Comparison of ENCODE assay signal across 30 cellular contexts in the genomic region with DNA sequence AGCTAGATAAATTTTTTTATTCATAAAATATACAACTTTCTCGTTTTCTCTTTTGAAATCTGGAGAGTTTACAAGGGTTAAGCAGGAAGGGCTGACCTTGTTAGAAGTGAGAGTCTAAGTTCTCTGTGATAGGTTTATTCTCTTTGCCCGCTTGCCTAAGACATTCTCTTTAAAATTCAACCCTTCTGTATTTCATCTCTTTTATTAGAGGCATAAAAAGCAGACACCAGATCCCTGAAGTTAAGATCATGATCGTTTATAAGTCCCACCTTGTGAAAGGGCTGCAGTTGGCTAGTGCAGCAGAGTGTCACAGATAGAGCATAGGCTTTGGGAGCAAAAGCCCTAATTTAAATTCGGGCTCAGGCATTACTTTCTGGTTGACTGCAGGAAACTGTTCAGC.
"Had no signal": no experiment of that assay in that cellular context is flagged by ENCODE, and none has a peak within 500 bp of the region (broad histone marks: within the 10 kb centered on the region; RNA-seq: fewer than 3 reads in every experiment).

No MANE protein-coding gene starts in this region.

- H3K27me3 Mint-ChIP-seq: activated naive CD4-positive, alpha-beta T cell treated with anti-CD3 and anti-CD28 coated beads, Interleukin-2, amount 10 ng/mL, durations not matched to agents 7 days and 5 days; activated naive CD8-positive, alpha-beta T cell treated with anti-CD3 and anti-CD28 coated beads, Interleukin-2, amount 10 ng/mL, durations not matched to agents 7 days and 5 days; activated T-cell treated with anti-CD3 and anti-CD28 coated beads, Interleukin-2, amount 50 U/mL, for 24 hours; brain had no signal

- H3K36me3 Mint-ChIP-seq: activated naive CD4-positive, alpha-beta T cell treated with anti-CD3 and anti-CD28 coated beads, Interleukin-2, amount 10 ng/mL, durations not matched to agents 7 days and 5 days; activated naive CD4-positive, alpha-beta T cell treated with anti-CD3 and anti-CD28 coated beads, Interleukin-2, amount 50 U/mL, for 72 hours; activated naive CD8-positive, alpha-beta T cell treated with anti-CD3 and anti-CD28 coated beads, Interleukin-2, amount 10 ng/mL, durations not matched to agents 7 days and 5 days; brain; WTC11 had no signal

- H3K4me1 ChIP-seq: ascending aorta, breast epithelium, colonic mucosa, gastrocnemius medialis, heart left ventricle had no signal

- H3K4me1 Mint-ChIP-seq: activated CD4-positive, alpha-beta T cell treated with anti-CD3 and anti-CD28 coated beads, Interleukin-2, amount 10 ng/mL, durations not matched to agents 7 days and 5 days; activated naive CD4-positive, alpha-beta T cell treated with anti-CD3 and anti-CD28 coated beads, Interleukin-2, amount 10 ng/mL, durations not matched to agents 7 days and 5 days; activated naive CD8-positive, alpha-beta T cell treated with anti-CD3 and anti-CD28 coated beads, Interleukin-2, amount 10 ng/mL, durations not matched to agents 7 days and 5 days had no signal

- ATAC-seq: activated naive CD4-positive, alpha-beta T cell treated with anti-CD3 and anti-CD28 coated beads, Interleukin-2, amount 50 U/mL, for 72 hours; activated T-cell treated with anti-CD3 and anti-CD28 coated beads, Interleukin-2, amount 50 U/mL, for 72 hours; esophagus mucosa; foreskin keratinocyte; gastrocnemius medialis; heart left ventricle; WTC11 had no signal

- H3K27me3 ChIP-seq: ascending aorta, breast epithelium, cardiac muscle cell, colonic mucosa, gastrocnemius medialis, heart left ventricle had no signal

- H3K9me3 Mint-ChIP-seq: activated CD4-positive, alpha-beta memory T cell treated with anti-CD3 and anti-CD28 coated beads, Interleukin-2, amount 10 ng/mL, durations not matched to agents 7 days and 5 days; activated CD4-positive, alpha-beta T cell treated with anti-CD3 and anti-CD28 coated beads, Interleukin-2, amount 10 ng/mL, durations not matched to agents 7 days and 5 days; activated naive CD4-positive, alpha-beta T cell treated with anti-CD3 and anti-CD28 coated beads, Interleukin-2, amount 10 ng/mL, durations not matched to agents 7 days and 5 days; activated naive CD4-positive, alpha-beta T cell treated with anti-CD3 and anti-CD28 coated beads, Interleukin-2, amount 50 U/mL, for 72 hours; activated naive CD8-positive, alpha-beta T cell treated with anti-CD3 and anti-CD28 coated beads, Interleukin-2, amount 10 ng/mL, durations not matched to agents 7 days and 5 days; activated T-cell treated with anti-CD3 and anti-CD28 coated beads, Interleukin-2, amount 50 U/mL, for 24 hours; activated T-cell treated with anti-CD3 and anti-CD28 coated beads, Interleukin-2, amount 50 U/mL, for 72 hours; brain; WTC11 had no signal

- H3K4me3 Mint-ChIP-seq: activated CD4-positive, alpha-beta memory T cell treated with anti-CD3 and anti-CD28 coated beads, Interleukin-2, amount 10 ng/mL, durations not matched to agents 7 days and 5 days; activated CD4-positive, alpha-beta T cell treated with anti-CD3 and anti-CD28 coated beads, Interleukin-2, amount 10 ng/mL, durations not matched to agents 7 days and 5 days; activated naive CD4-positive, alpha-beta T cell treated with anti-CD3 and anti-CD28 coated beads, Interleukin-2, amount 10 ng/mL, durations not matched to agents 7 days and 5 days; activated naive CD8-positive, alpha-beta T cell treated with anti-CD3 and anti-CD28 coated beads, Interleukin-2, amount 10 ng/mL, durations not matched to agents 7 days and 5 days; activated T-cell treated with anti-CD3 and anti-CD28 coated beads, Interleukin-2, amount 50 U/mL, for 24 hours; activated T-cell treated with anti-CD3 and anti-CD28 coated beads, Interleukin-2, amount 50 U/mL, for 72 hours; brain; WTC11 had no signal

- H3K27ac Mint-ChIP-seq: activated CD4-positive, alpha-beta memory T cell treated with anti-CD3 and anti-CD28 coated beads, Interleukin-2, amount 10 ng/mL, durations not matched to agents 7 days and 5 days; activated CD4-positive, alpha-beta T cell treated with anti-CD3 and anti-CD28 coated beads, Interleukin-2, amount 10 ng/mL, durations not matched to agents 7 days and 5 days; activated naive CD4-positive, alpha-beta T cell treated with anti-CD3 and anti-CD28 coated beads, Interleukin-2, amount 10 ng/mL, durations not matched to agents 7 days and 5 days; activated naive CD4-positive, alpha-beta T cell treated with anti-CD3 and anti-CD28 coated beads, Interleukin-2, amount 50 U/mL, for 72 hours; activated naive CD8-positive, alpha-beta T cell treated with anti-CD3 and anti-CD28 coated beads, Interleukin-2, amount 10 ng/mL, durations not matched to agents 7 days and 5 days; activated T-cell treated with anti-CD3 and anti-CD28 coated beads, Interleukin-2, amount 50 U/mL, for 24 hours; activated T-cell treated with anti-CD3 and anti-CD28 coated beads, Interleukin-2, amount 50 U/mL, for 72 hours; WTC11 had no signal

- H3K9me3 ChIP-seq: ascending aorta, breast epithelium, colonic mucosa, gastrocnemius medialis, heart left ventricle had no signal

- H3K4me3 ChIP-seq: ascending aorta, breast epithelium, cardiac muscle cell, colonic mucosa, gastrocnemius medialis, heart left ventricle had no signal

- H3K27ac ChIP-seq: ascending aorta, breast epithelium, cardiac muscle cell, colonic mucosa, epithelial cell of prostate, foreskin keratinocyte, gastrocnemius medialis, heart left ventricle had no signal

- H3K36me3 ChIP-seq: ascending aorta, breast epithelium, cardiac muscle cell, colonic mucosa, gastrocnemius medialis, heart left ventricle had no signal

- DNase-seq: activated CD4-positive, alpha-beta memory T cell treated with anti-CD3 and anti-CD28 coated beads, Interleukin-2, amount 10 ng/mL, durations not matched to agents 7 days and 5 days; activated CD4-positive, alpha-beta T cell treated with anti-CD3 and anti-CD28 coated beads for 1 hour; activated CD4-positive, alpha-beta T cell treated with anti-CD3 and anti-CD28 coated beads for 4 hours; activated CD4-positive, alpha-beta T cell treated with anti-CD3 and anti-CD28 coated beads, Interleukin-2, amount 10 ng/mL, durations not matched to agents 7 days and 5 days; activated CD4-positive, alpha-beta T cell treated with anti-CD3 and anti-CD28 coated beads, Interleukin-2, amount 50 U/mL, for 4 hours; activated CD8-positive, alpha-beta memory T cell treated with anti-CD3 and anti-CD28 coated beads, Interleukin-2, amount 50 U/mL, for 48 hours; activated gamma-delta T cell; activated naive CD4-positive, alpha-beta T cell; activated naive CD4-positive, alpha-beta T cell treated with anti-CD3 and anti-CD28 coated beads, Interleukin-2, amount 10 ng/mL, durations not matched to agents 7 days and 5 days; activated naive CD8-positive, alpha-beta T cell treated with anti-CD3 and anti-CD28 coated beads, Interleukin-2, amount 10 ng/mL, durations not matched to agents 7 days and 5 days; activated T-cell treated with anti-CD3 and anti-CD28 coated beads for 4 hours; activated T-cell treated with anti-CD3 and anti-CD28 coated beads, Interleukin-2, amount 50 U/mL, for 24 hours; activated T-cell treated with anti-CD3 and anti-CD28 coated beads, Interleukin-2, amount 50 U/mL, for 72 hours; central memory CD4-positive, alpha-beta T cell; cerebellar nuclear complex; colonic mucosa; effector CD8-positive, alpha-beta T cell; foreskin keratinocyte; gastrocnemius medialis; glutamatergic neuron; heart left ventricle; T-helper 2 cell had no signal
